8 cellular contexts compared by ENCODE assay signal in genomic region chr12:110047297-110047940, GRCh38. TPM values are rescaled to one million over a fixed set of nuclear protein-coding genes. Genes with fewer than 3 reads are reported as not detected.
DNase-seq lines count a peak whose midpoint lies in the region; ATAC-seq, FAIRE-seq and TF ChIP-seq lines count a peak whose summit lies in the region.

No MANE protein-coding gene starts in this region.

- TF ChIP-seq CTCF in WTC11 (IDR thresholded peaks at IDR 0.05) (no peak), hepatocyte (IDR thresholded peaks at IDR 0.05; ENCODE audit: poor library complexity) (no peak)

- ATAC-seq in WTC11 (no peak), HG02763 (IDR thresholded peaks at IDR 0.05; ENCODE audit: unreplicated experiment) (no peak)

- H4K20me1 ChIP-seq in hepatocyte (ENCODE audit: insufficient read depth, poor library complexity, severe bottlenecking), result no peaks in the 10 kb centered on the region

- H3K36me3 Mint-ChIP-seq in WTC11, result peaks cover under 1% of the 10 kb centered on the region; the same call in 1 of the 2 replicates

- CTCF ChIA-PET in WTC11 (lab: Charles Lee), result no interaction called here

- H3K9me3 Mint-ChIP-seq in WTC11, result no peaks in the 10 kb centered on the region

- H3K4me2 ChIP-seq in hepatocyte, result peak overlapping the region; percentile 79

- DNase-seq in H7 (no peak), WTC11 (ENCODE audit: low spot score) (no peak), hepatocyte (ENCODE audit: low spot score) (no peak), small intestine (no peak), C1 segment of cervical spinal cord (lab: John Stamatoyannopoulos, UW) (no peak), NCI-H345 treated with DMSO at 0.1 percent for 48 hours (lab: John Stamatoyannopoulos, UW; ENCODE audit: unreplicated experiment) (no peak)
- no peak for DNase-seq in effector CD8-positive, alpha-beta T cell (lab: John Stamatoyannopoulos, UW)

- H3K9me3 ChIP-seq in hepatocyte (ENCODE audit: low read depth) (no peaks in the 10 kb centered on the region), small intestine (ENCODE audit: control insufficient read depth, low read depth) (no peaks in the 10 kb centered on the region)

- H3K9me2 ChIP-seq in hepatocyte (replicated peaks; ENCODE audit: insufficient read depth), result no peaks in the 10 kb centered on the region

- peaks cover 20% of the 10 kb centered on the region for H3K4me1 Mint-ChIP-seq in WTC11

- peak overlapping the region; percentile 66 for H2AFZ ChIP-seq in hepatocyte

- peak overlapping the region; percentile 78 for H3K27ac ChIP-seq in hepatocyte
- H3K27ac ChIP-seq in small intestine (ENCODE audit: low read depth in 1 of 2, low read length in 1 of 2), result peak overlapping the region in 1 of 2 donors; percentile 87

- peak overlapping the region; percentile 90 for H3K4me3 Mint-ChIP-seq in WTC11

- H3K27me3 Mint-ChIP-seq in WTC11 (ENCODE audit: low read depth), result no peaks in the 10 kb centered on the region; the same call in 1 of the 2 replicates

- no peak overlapping the region for H3K27ac Mint-ChIP-seq in WTC11

- POLR2A ChIA-PET in WTC11 (lab: Charles Lee), result interaction anchor here (0.7 kb wide), 1 partner anchor 206 kb away, joined by 3 read pairs; no protein-coding TSS in a partner anchor

- no peaks in the 10 kb centered on the region for H3K27me3 ChIP-seq in H7 (ENCODE audit: control insufficient read depth, insufficient read depth, low read length)
- H3K27me3 ChIP-seq in hepatocyte, result no peaks in the 10 kb centered on the region
- H3K27me3 ChIP-seq in small intestine (ENCODE audit: control insufficient read depth in 2 of 2, insufficient read depth in 2 of 2, low read length in 2 of 2), result no peaks in the 10 kb centered on the region

- H3K36me3 ChIP-seq in H7 (replicated peaks; ENCODE audit: control insufficient read depth, insufficient read depth, low read length), result no peaks in the 10 kb centered on the region
- H3K36me3 ChIP-seq in hepatocyte (replicated peaks; ENCODE audit: insufficient read depth, low read depth), result no peaks in the 10 kb centered on the region
- no peaks in the 10 kb centered on the region for H3K36me3 ChIP-seq in small intestine (ENCODE audit: control insufficient read depth in 2 of 2, insufficient read depth in 2 of 2, low read length in 2 of 2)

- peaks cover 8% of the 10 kb centered on the region for H3K4me1 ChIP-seq in hepatocyte (ENCODE audit: insufficient read depth)
- H3K4me1 ChIP-seq in small intestine (ENCODE audit: control insufficient read depth in 2 of 2, insufficient read depth in 1 of 2, low read depth in 1 of 2, low read length in 1 of 2), result peaks cover 0 to 6% of the 10 kb centered on the region in 2 donors

- no peak for FAIRE-seq in small intestine (lab: Jason Lieb, UNC)

- 89% methylated on average over 14 of the region's 14 CpGs for WGBS in hepatocyte (ENCODE audit: low lambda C conversion rate, missing lambda C conversion rate)
- WGBS in small intestine, 3 donors, result 67 to 75% (median 73%) methylated on average over 14 of the region's 14 CpGs

- H3K4me3 ChIP-seq in H7 (ENCODE audit: insufficient read depth, low read depth, low read length) (peak overlapping the region; percentile 76), hepatocyte (peak overlapping the region; percentile 19), small intestine (ENCODE audit: low read depth in 1 of 2, low read length in 2 of 2) (peak overlapping the region; percentile 62 to 89)

- H3K79me2 ChIP-seq in hepatocyte, result peaks cover 45% of the 10 kb centered on the region

TF ChIP-seq in WTC11, 78 proteins besides CTCF, POLR2A, EP300 and RAD21:
- no peak for TF ChIP-seq RORB (CRISPR knock-in tag; IDR thresholded peaks at IDR 0.05)
- TF ChIP-seq EMX1 (CRISPR knock-in tag; IDR thresholded peaks at IDR 0.05), result no peak
- no peak for TF ChIP-seq TP53 (CRISPR knock-in tag; IDR thresholded peaks at IDR 0.05)
- no peak for TF ChIP-seq FOXJ3 (CRISPR knock-in tag; IDR thresholded peaks at IDR 0.05; ENCODE audit: borderline replicate concordance)
- no peak for TF ChIP-seq OVOL2 (CRISPR knock-in tag; IDR thresholded peaks at IDR 0.05; ENCODE audit: borderline replicate concordance)
- no peak for TF ChIP-seq NR2C2 (CRISPR knock-in tag; IDR thresholded peaks at IDR 0.05)
- TF ChIP-seq ETV6 (CRISPR knock-in tag; IDR thresholded peaks at IDR 0.05), result no peak
- TF ChIP-seq ATF1 (CRISPR knock-in tag; IDR thresholded peaks at IDR 0.05), result no peak
- no peak for TF ChIP-seq ZNF263 (CRISPR knock-in tag; IDR thresholded peaks at IDR 0.05; ENCODE audit: low read depth)
- TF ChIP-seq ZBTB43 (CRISPR knock-in tag; IDR thresholded peaks at IDR 0.05), result no peak
- TF ChIP-seq IRF1 (CRISPR knock-in tag; IDR thresholded peaks at IDR 0.05), result no peak
TF ChIP-seq in WTC11: peak in this region for 0.

RNA-seq across cellular contexts. Expression of gene C12orf76, which starts 0.9 kb away (rescaled TPM):
- total RNA-seq in H7 (2014; rRNA removed; shearing (Covaris generic)), result 14.9 and 31.0 TPM in 2 replicates
- total RNA-seq in WTC11 (2021) (17.6 to 18.6 TPM (median 18.3 TPM) in 3 replicates), hepatocyte (24.6 and 29.3 TPM in 2 replicates)
- polyA plus RNA-seq in hepatocyte (13.6 and 18.5 TPM in 2 replicates), small intestine (10 to 100 TPM in 1 of 3 donors, 1 to 10 TPM in 2; 5.4 to 10.8 (median 5.4) TPM)

RNA-seq across cellular contexts. Expression of gene ANKRD13A, which starts 48.2 kb away (rescaled TPM):
- total RNA-seq in H7 (2014; rRNA removed; shearing (Covaris generic)), result 24.6 and 25.9 TPM in 2 replicates
- 17.6 to 22.4 TPM (median 18.3 TPM) in 3 replicates for total RNA-seq in WTC11 (2021)
- total RNA-seq in hepatocyte, result 49.7 and 55.3 TPM in 2 replicates
- polyA plus RNA-seq in hepatocyte, result 13.2 and 14.3 TPM in 2 replicates
- polyA plus RNA-seq in small intestine, result 10 to 100 TPM; 15.5 to 23.7 (median 18.6) TPM

RNA-seq across cellular contexts. Expression of gene GIT2, which starts 51.3 kb away (rescaled TPM):
- 16.3 and 22.7 TPM in 2 replicates for total RNA-seq in H7 (2014; rRNA removed; shearing (Covaris generic))
- total RNA-seq in WTC11 (2021) (21.4 to 22.3 TPM (median 21.7 TPM) in 3 replicates), hepatocyte (20.8 and 22.4 TPM in 2 replicates)
- polyA plus RNA-seq in hepatocyte (21.5 and 21.9 TPM in 2 replicates), small intestine (10 to 100 TPM in 1 of 3 donors, 1 to 10 TPM in 2; 7.0 to 10.7 (median 7.4) TPM)

Comparison
In these comparisons a context has a peak if more than half of its experiments do, and no peak if none do; other contexts are left out.
1. H3K4me3 ChIP-seq: peak in every context shown above with its lines; median percentile 76 in H7; 76 in small intestine; 19 in hepatocyte.